9 cellular contexts compared by ENCODE assay signal in genomic region chr2:152406836-152407161, GRCh38.
DNase-seq lines count a peak whose midpoint lies in the region; ATAC-seq and TF ChIP-seq lines count a peak whose summit lies in the region.
"Had no signal": no experiment of that assay in that cellular context is flagged by ENCODE, and none has a peak within 500 bp of the region (broad histone marks: within the 10 kb centered on the region; RNA-seq: fewer than 3 reads in every experiment).

No MANE protein-coding gene starts in this region.

- peak overlapping the region in 7 of 12 donors; percentile 3 to 89 (median 37) for H3K27ac ChIP-seq in heart left ventricle
- peak overlapping the region; percentile 68 to 71 for H3K27ac ChIP-seq in tibial artery

- H3K36me3 ChIP-seq in heart left ventricle (no peaks in the 10 kb centered on the region), tibial artery (no peaks in the 10 kb centered on the region)
- H3K36me3 ChIP-seq: BE2C had no signal

- 67 to 73% (median 69%) methylated on average over 2 of the region's 2 CpGs for WGBS in heart left ventricle, 4 donors

- intact Hi-C loops in heart left ventricle (cut with DNase I), result loop anchor here in 5 of 10 donors (5.0 to 10.0 kb wide), 2 partner anchors 69 to 72 kb away; partner anchors contain the start of gene FMNL2 (in 5 of the 5)
- intact Hi-C loops in cardiac septum (cut with DNase I), result no loop called here
- intact Hi-C loops in tibial artery (cut with DNase I; ENCODE audit: low total_unique reads), result no loop called here

- TF ChIP-seq POLR2A in heart left ventricle (IDR thresholded peaks at IDR 0.05), result no peak

- no peak for ATAC-seq in heart left ventricle
- no peak for ATAC-seq in GM19397 (IDR thresholded peaks at IDR 0.05; ENCODE audit: unreplicated experiment)

- in situ Hi-C loops in astrocyte of the spinal cord (cut with HindIII; ENCODE audit: low sequenced_read_pairs), result no loop called here

- DNase-seq in heart left ventricle (no peak), cardiac septum (ENCODE audit: low spot score) (no peak), astrocyte of the spinal cord (ENCODE audit: low read depth, low spot score) (no peak), kidney tubule cell (ENCODE audit: low spot score) (peak; percentile 69), tibial artery (no peak), NCI-H345 (lab: John Stamatoyannopoulos, UW) (no peak), NCI-H2081 (lab: John Stamatoyannopoulos, UW) (no peak)

- H3K4me3 ChIP-seq in heart left ventricle, result peak overlapping the region in 10 of 12 donors; percentile 9 to 46 (median 30)
- peak overlapping the region; percentile 6 for H3K4me3 ChIP-seq in astrocyte of the spinal cord (ENCODE audit: low read depth, low read length)
- peak overlapping the region; percentile 21 to 29 for H3K4me3 ChIP-seq in tibial artery

- H3K9me3 ChIP-seq in heart left ventricle (no peaks in the 10 kb centered on the region), tibial artery (no peaks in the 10 kb centered on the region)
- H3K9me3 ChIP-seq: BE2C had no signal

- no peak for TF ChIP-seq CTCF in heart left ventricle (IDR thresholded peaks at IDR 0.05)
- TF ChIP-seq CTCF in astrocyte of the spinal cord (IDR thresholded peaks at IDR 0.05; ENCODE audit: low read depth, low read length), result no peak
- TF ChIP-seq CTCF in tibial artery (IDR thresholded peaks at IDR 0.05), result no peak

- H3K4me1 ChIP-seq in heart left ventricle (peaks cover 0 to 87% (median 49%) of the 10 kb centered on the region in 12 donors), tibial artery (peaks cover 8 to 83% (median 55%) of the 10 kb centered on the region in 4 donors)
- H3K4me1 ChIP-seq: BE2C had no signal

- H3K27me3 ChIP-seq in heart left ventricle, result no peaks in the 10 kb centered on the region
- H3K27me3 ChIP-seq in tibial artery, result no peaks in the 10 kb centered on the region
- H3K27me3 ChIP-seq: BE2C had no signal
